Comparison of ENCODE assay signal across 8 cellular contexts in genomic region chr20:25867776-25868649, GRCh38.
DNase-seq lines count a peak whose midpoint lies in the region; ATAC-seq, FAIRE-seq and TF ChIP-seq lines count a peak whose summit lies in the region.

No MANE protein-coding gene starts in this region.

- H3K4me3 Mint-ChIP-seq in H9: peak overlapping the region; percentile 57 to 68

- TF ChIP-seq POLR2A in gastroesophageal sphincter (IDR thresholded peaks at IDR 0.05) (no peak), GM12892 (IDR thresholded peaks at IDR 0.05; ENCODE audit: low read depth, low read length) (no peak)

- H3K79me2 ChIP-seq in H9 (ENCODE audit: insufficient read depth, low read length): no peaks in the 10 kb centered on the region

- H3K9me3 ChIP-seq in H9 (ENCODE audit: control insufficient read depth, low read depth, low read length) (no peaks in the 10 kb centered on the region), gastroesophageal sphincter (no peaks in the 10 kb centered on the region), neuronal stem cell (replicated peaks in 1 of 2; ENCODE audit: control insufficient read depth in 2 of 2, insufficient read depth in 1 of 2, low read depth in 1 of 2, low read length in 2 of 2) (no peaks in the 10 kb centered on the region), thoracic aorta (no peaks in the 10 kb centered on the region)

- H2AFZ ChIP-seq in H9 (ENCODE audit: low read length) (no peak overlapping the region), neuronal stem cell (ENCODE audit: low read length) (no peak overlapping the region)

- peak overlapping the region; percentile 33 for H3K4me2 ChIP-seq in H9 (ENCODE audit: insufficient read depth, insufficient read length, low read length)
- peak overlapping the region; percentile 42 for H3K4me2 ChIP-seq in neuronal stem cell (ENCODE audit: insufficient read depth, low read length, poor library complexity, severe bottlenecking)

- WGBS in H9 (ENCODE audit: extremely low coverage, insufficient read length, low lambda C conversion rate): no CpG with 5 or more reads among the region's 46 CpGs
- WGBS in gastroesophageal sphincter (ENCODE audit: low coverage in 1 of 2), 2 donors: 0 to 49% methylated on average over 2 to 7 of the region's 46 CpGs
- no CpG with 5 or more reads among the region's 46 CpGs for WGBS in neuronal stem cell (ENCODE audit: extremely low coverage in 2 of 2, insufficient read length in 2 of 2, insufficient replicate concordance in 1 of 2), 2 donors

- peaks cover 10% of the 10 kb centered on the region for H3K23me2 ChIP-seq in H9 (ENCODE audit: insufficient read length, low read depth, low read length, poor library complexity, severe bottlenecking)

- H3K27me3 ChIP-seq in H9 (ENCODE audit: insufficient read depth, low read length): peaks cover 16% of the 10 kb centered on the region
- H3K27me3 ChIP-seq in gastroesophageal sphincter: no peaks in the 10 kb centered on the region
- peaks cover 0 to 42% (median 14%) of the 10 kb centered on the region in 3 experiments for H3K27me3 ChIP-seq in neuronal stem cell (ENCODE audit: control insufficient read depth in 3 of 3, insufficient read depth in 3 of 3, low read depth in 1 of 3, low read length in 3 of 3)
- H3K27me3 ChIP-seq in thoracic aorta (replicated peaks; ENCODE audit: insufficient read depth): no peaks in the 10 kb centered on the region

- H2AK5ac ChIP-seq in H9 (ENCODE audit: insufficient read length, low read length) (no peak overlapping the region), neuronal stem cell (ENCODE audit: low read depth, low read length) (no peak overlapping the region)

- H3K9me3 Mint-ChIP-seq in H9: peaks cover 2 to 10% of the 10 kb centered on the region in 2 experiments

- no peak overlapping the region for H3K4ac ChIP-seq in H9 (ENCODE audit: low read depth, low read length)
- no peak overlapping the region for H3K4ac ChIP-seq in neuronal stem cell (ENCODE audit: low read length)

- peak; percentile 29 to 87 (median 74) for DNase-seq in C1 segment of cervical spinal cord (lab: John Stamatoyannopoulos, UW)
- peak; percentile 78 for DNase-seq in H9
- peak; percentile 35 for DNase-seq in NCI-H774 (lab: John Stamatoyannopoulos, UW)
- peak; percentile 64 for DNase-seq in activated naive CD4-positive, alpha-beta T cell treated with Interleukin-2 at 50 U/mL for 16 hours
- DNase-seq in neuronal stem cell (ENCODE audit: low spot score): no peak
- no peak for DNase-seq in thoracic aorta (ENCODE audit: low spot score)
- no peak for DNase-seq in GM12892 (ENCODE audit: insufficient read length)

- H3K27ac Mint-ChIP-seq in H9: no peak overlapping the region

- TF ChIP-seq CTCF in H9 (conservative IDR thresholded peaks at IDR 0.05) (no peak), gastroesophageal sphincter (IDR thresholded peaks at IDR 0.05) (no peak), thoracic aorta (IDR thresholded peaks at IDR 0.05) (no peak)

- H3K36me3 ChIP-seq in gastroesophageal sphincter: no peaks in the 10 kb centered on the region
- no peaks in the 10 kb centered on the region for H3K36me3 ChIP-seq in neuronal stem cell (replicated peaks in 1 of 2; ENCODE audit: control insufficient read depth in 2 of 2, insufficient read depth in 2 of 2, low read length in 2 of 2)
- H3K36me3 ChIP-seq in thoracic aorta: no peaks in the 10 kb centered on the region

- H2BK20ac ChIP-seq in H9 (ENCODE audit: low read depth, low read length, poor library complexity, severe bottlenecking): no peak overlapping the region

- H3K4me1 ChIP-seq in H9 (ENCODE audit: insufficient read depth, low read length) (no peaks in the 10 kb centered on the region), gastroesophageal sphincter (peaks cover 0 to 42% (median 12%) of the 10 kb centered on the region in 3 donors), neuronal stem cell (ENCODE audit: control insufficient read depth in 2 of 2, insufficient read depth in 1 of 2, low read depth in 1 of 2, low read length in 2 of 2) (peaks cover 6 to 9% of the 10 kb centered on the region in 2 donors), thoracic aorta (ENCODE audit: control insufficient read depth in 1 of 2, low read depth in 2 of 2) (peaks cover 3 to 11% of the 10 kb centered on the region in 2 donors)

- H3K14ac ChIP-seq in H9 (ENCODE audit: insufficient read depth, low read length) (no peak overlapping the region), neuronal stem cell (ENCODE audit: low read length) (no peak overlapping the region)

- H3K4me1 Mint-ChIP-seq in H9: peaks cover 9% of the 10 kb centered on the region in 2 experiments

- no peak for TF ChIP-seq EP300 in gastroesophageal sphincter (IDR thresholded peaks at IDR 0.05)

- FAIRE-seq in GM12892 (lab: Jason Lieb, UNC): no peak

- no peak overlapping the region for H3T11ph ChIP-seq in H9 (ENCODE audit: low read length)

- H2BK120ac ChIP-seq in H9 (ENCODE audit: low read depth, low read length, poor library complexity, severe bottlenecking) (no peak overlapping the region), neuronal stem cell (ENCODE audit: low read depth, low read length) (no peak overlapping the region)

- H3K4me3 ChIP-seq in gastroesophageal sphincter (peak overlapping the region; percentile 23 to 55), neuronal stem cell (ENCODE audit: low read length in 2 of 2) (peak overlapping the region in 1 of 2 donors; percentile 59), thoracic aorta (peak overlapping the region; percentile 68)

- H4K8ac ChIP-seq in H9 (replicated peaks; ENCODE audit: insufficient read length, low read depth, low read length) (no peak overlapping the region), neuronal stem cell (ENCODE audit: low read depth, low read length) (no peak overlapping the region)

- no peak overlapping the region for H2BK15ac ChIP-seq in H9 (ENCODE audit: low read depth, low read length)
- H2BK15ac ChIP-seq in neuronal stem cell (ENCODE audit: low read length): no peak overlapping the region

- H3K56ac ChIP-seq in H9 (ENCODE audit: insufficient read length, low read depth, low read length): no peak overlapping the region

- H3K27ac ChIP-seq in H9 (ENCODE audit: insufficient read length, low read depth, low read length): no peak overlapping the region
- H3K27ac ChIP-seq in gastroesophageal sphincter: peak overlapping the region in 1 of 4 donors; percentile 41
- H3K27ac ChIP-seq in neuronal stem cell (replicated peaks; ENCODE audit: low read length): no peak overlapping the region
- no peak overlapping the region for H3K27ac ChIP-seq in thoracic aorta

- H2BK12ac ChIP-seq in H9 (ENCODE audit: insufficient read length, low read depth, low read length): no peak overlapping the region
- no peak overlapping the region for H2BK12ac ChIP-seq in neuronal stem cell (ENCODE audit: low read length)

- H4K91ac ChIP-seq in H9 (ENCODE audit: insufficient read length, low read depth, low read length) (no peak overlapping the region), neuronal stem cell (ENCODE audit: low read depth, low read length, poor library complexity) (no peak overlapping the region)

- H4K5ac ChIP-seq in H9 (ENCODE audit: insufficient read length, low read depth, low read length): no peak overlapping the region

- peaks cover 79% of the 10 kb centered on the region for H3K27me3 Mint-ChIP-seq in H9 (ENCODE audit: low read depth)

- H3K18ac ChIP-seq in H9 (ENCODE audit: insufficient read length, low read depth, low read length) (no peak overlapping the region), neuronal stem cell (ENCODE audit: low read length) (peak overlapping the region; percentile 1)

- no peaks in the 10 kb centered on the region for H4K20me1 ChIP-seq in H9 (ENCODE audit: control insufficient read depth, insufficient read depth, insufficient read length)

- ATAC-seq in gastroesophageal sphincter: peak; percentile 88
- no peak for ATAC-seq in thoracic aorta (ENCODE audit: insufficient number of reproducible peaks, low FRiP score, low read depth)

- H2BK5ac ChIP-seq in H9 (ENCODE audit: insufficient read length, low read length): no peak overlapping the region
- H2BK5ac ChIP-seq in neuronal stem cell (ENCODE audit: low read length): no peak overlapping the region

- H3K79me1 ChIP-seq in H9 (ENCODE audit: insufficient read depth, low read depth, low read length, poor library complexity, severe bottlenecking) (no peaks in the 10 kb centered on the region), neuronal stem cell (ENCODE audit: low read depth, low read length) (no peaks in the 10 kb centered on the region)

- peaks cover 0 to 2% (median 1%) of the 10 kb centered on the region in 3 experiments; a peak in 2 of 7 replicates for H3K36me3 Mint-ChIP-seq in H9 (ENCODE audit: insufficient read depth in 1 of 3, low read depth in 3 of 3)

- H3K9ac ChIP-seq in H9 (ENCODE audit: extremely low read depth, insufficient read length, low read length) (no peak overlapping the region), neuronal stem cell (ENCODE audit: low read depth, low read length, poor library complexity) (peak overlapping the region; percentile 7)

- no peak overlapping the region for H3K23ac ChIP-seq in H9 (ENCODE audit: insufficient read length, low read depth, low read length)
- H3K23ac ChIP-seq in neuronal stem cell (ENCODE audit: low read depth, low read length, poor library complexity): no peak overlapping the region

Comparison
In these comparisons a context has a peak if more than half of its experiments do, and no peak if none do; other contexts are left out.
1. DNase-seq: peak in C1 segment of cervical spinal cord (14 of 14), H9 (single experiment), NCI-H774 (single experiment) and activated naive CD4-positive, alpha-beta T cell treated with Interleukin-2 at 50 U/mL for 16 hours (single experiment); none in neuronal stem cell (single experiment), thoracic aorta (single experiment) and GM12892 (single experiment).